In genomic region chr20:32291166-32291565, GRCh38 we compare ENCODE assay signal across 19 cellular contexts.
"Had no signal": no experiment of that assay in that cellular context is flagged by ENCODE, and none has a peak within 500 bp of the region (broad histone marks: within the 10 kb centered on the region; RNA-seq: fewer than 3 reads in every experiment).

No MANE protein-coding gene starts in this region.

- H3K4me3 Mint-ChIP-seq: activated naive CD8-positive, alpha-beta T cell treated with anti-CD3 and anti-CD28 coated beads, Interleukin-2, amount 10 ng/mL, durations not matched to agents 7 days and 5 days; effector memory CD8-positive, alpha-beta T cell; natural killer cell treated with Interleukin-12 subunit alpha and Interleukin-12 subunit beta and Interleukin-15 and Interleukin-18, amount 100 ng/mL, for 72 hours had no signal

- H3K27me3 Mint-ChIP-seq: activated naive CD8-positive, alpha-beta T cell treated with anti-CD3 and anti-CD28 coated beads, Interleukin-2, amount 10 ng/mL, durations not matched to agents 7 days and 5 days; effector memory CD8-positive, alpha-beta T cell; natural killer cell treated with Interleukin-12 subunit alpha and Interleukin-12 subunit beta and Interleukin-15 and Interleukin-18, amount 100 ng/mL, for 72 hours had no signal

- H3K9me3 Mint-ChIP-seq: activated naive CD8-positive, alpha-beta T cell treated with anti-CD3 and anti-CD28 coated beads, Interleukin-2, amount 10 ng/mL, durations not matched to agents 7 days and 5 days; effector memory CD8-positive, alpha-beta T cell; natural killer cell treated with Interleukin-12 subunit alpha and Interleukin-12 subunit beta and Interleukin-15 and Interleukin-18, amount 100 ng/mL, for 72 hours had no signal

- ATAC-seq: effector memory CD8-positive, alpha-beta T cell; gastrocnemius medialis; left ventricle myocardium superior had no signal

- H3K36me3 Mint-ChIP-seq: natural killer cell treated with Interleukin-12 subunit alpha and Interleukin-12 subunit beta and Interleukin-15 and Interleukin-18, amount 100 ng/mL, for 72 hours had no signal

- DNase-seq: activated CD8-positive, alpha-beta memory T cell treated with anti-CD3 and anti-CD28 coated beads for 24 hours; activated CD8-positive, alpha-beta memory T cell treated with anti-CD3 and anti-CD28 coated beads, Interleukin-2, amount 50 U/mL, for 4 hours; activated naive CD8-positive, alpha-beta T cell treated with anti-CD3 and anti-CD28 coated beads, Interleukin-2, amount 10 ng/mL, durations not matched to agents 7 days and 5 days; amygdala; colonic mucosa; dorsolateral prefrontal cortex; effector memory CD8-positive, alpha-beta T cell; gastrocnemius medialis; hypothalamus; left ventricle myocardium superior; mammary epithelial cell; midbrain; ovary; spleen; stimulated activated CD4-positive, alpha-beta T cell treated with anti-CD3 and anti-CD28 coated beads, Interleukin-4, amount 100 ng/mL, for 24 hours; stomach; T-helper 1 cell; WERI-Rb-1 had no signal

- H3K27ac Mint-ChIP-seq: activated naive CD8-positive, alpha-beta T cell treated with anti-CD3 and anti-CD28 coated beads, Interleukin-2, amount 10 ng/mL, durations not matched to agents 7 days and 5 days; effector memory CD8-positive, alpha-beta T cell had no signal
